In the genomic region with DNA sequence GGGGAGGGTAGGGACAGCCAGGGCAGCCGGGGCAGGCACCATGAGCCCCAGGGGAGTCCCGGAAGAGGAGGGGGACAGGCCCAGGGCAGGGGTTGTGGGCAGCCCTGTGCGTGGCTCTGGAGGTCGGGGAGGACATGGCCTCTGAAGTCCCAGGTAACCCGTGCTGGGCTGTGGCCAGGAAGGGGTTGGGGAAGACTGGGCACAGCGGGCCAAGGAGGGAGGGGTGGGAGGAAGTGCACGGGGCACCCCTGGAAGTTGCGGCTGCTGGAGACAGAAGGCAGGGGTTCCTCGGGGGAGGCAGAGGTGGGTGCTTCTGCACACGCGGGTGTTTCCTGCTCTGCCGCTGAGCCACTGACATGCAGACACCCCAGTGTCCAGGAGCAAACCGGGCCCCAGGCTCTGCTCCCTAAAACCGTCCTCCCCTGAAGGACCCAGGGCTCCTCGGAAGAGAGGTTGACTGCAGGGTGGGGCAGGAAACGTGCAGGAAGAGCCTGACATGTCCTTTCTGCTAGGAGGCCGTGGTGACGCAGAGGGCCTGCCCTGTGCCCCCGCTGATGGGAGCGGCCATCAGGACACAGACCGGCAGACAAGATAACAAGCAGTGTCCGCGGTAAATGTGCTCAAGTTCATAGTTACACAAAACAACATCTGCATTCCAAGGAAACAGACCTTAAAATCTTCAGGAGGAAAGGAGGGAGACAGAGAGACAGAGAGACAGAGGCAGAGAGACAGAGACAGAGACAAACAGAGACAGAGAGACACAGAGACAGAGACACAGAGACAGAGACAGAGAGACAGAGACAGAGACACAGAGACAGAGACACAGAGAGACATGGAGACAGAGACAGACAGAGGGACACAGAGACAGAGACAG, we compare ENCODE assay signal across 11 cellular contexts. TPM values are rescaled to one million over a fixed set of nuclear protein-coding genes. Genes with fewer than 3 reads are reported as not detected.
DNase-seq lines count a peak whose midpoint lies in the region; ATAC-seq and TF ChIP-seq lines count a peak whose summit lies in the region.
"Had no signal": no experiment of that assay in that cellular context is flagged by ENCODE, and none has a peak within 500 bp of the region (broad histone marks: within the 10 kb centered on the region; RNA-seq: fewer than 3 reads in every experiment).

No MANE protein-coding gene starts in this region.

- H3K27ac ChIP-seq in right lobe of liver, result peak overlapping the region; percentile 40 to 53 (median 51)
- peak overlapping the region in 1 of 4 donors; percentile 22 for H3K27ac ChIP-seq in sigmoid colon

- 42% methylated on average over 13 of the region's 23 CpGs for WGBS in right lobe of liver (ENCODE audit: insufficient coverage, low coverage, low lambda C conversion rate, missing lambda C conversion rate)
- 23% methylated on average over 23 of the region's 23 CpGs for WGBS in sigmoid colon, 2 donors

- no peak for TF ChIP-seq EP300 in sigmoid colon (IDR thresholded peaks at IDR 0.05)

- peak overlapping the region; percentile 88 for H3K27ac Mint-ChIP-seq in activated naive CD8-positive, alpha-beta T cell
- peak overlapping the region; percentile 19 for H3K27ac Mint-ChIP-seq in type B pancreatic cell

- H3K4me1 ChIP-seq in right lobe of liver, result peaks cover 0 to 4% (median 0%) of the 10 kb centered on the region in 4 donors
- H3K4me1 ChIP-seq in sigmoid colon, result no peaks in the 10 kb centered on the region

- no peaks in the 10 kb centered on the region for H3K36me3 Mint-ChIP-seq in activated naive CD8-positive, alpha-beta T cell
- no peaks in the 10 kb centered on the region for H3K36me3 Mint-ChIP-seq in type B pancreatic cell

- H3K9me3 ChIP-seq in right lobe of liver (no peaks in the 10 kb centered on the region), sigmoid colon (no peaks in the 10 kb centered on the region)

- H3K27me3 ChIP-seq in right lobe of liver (no peaks in the 10 kb centered on the region), sigmoid colon (no peaks in the 10 kb centered on the region)

- peak overlapping the region; percentile 85 for H3K4me3 Mint-ChIP-seq in activated naive CD8-positive, alpha-beta T cell
- H3K4me3 Mint-ChIP-seq in type B pancreatic cell, result peak overlapping the region; percentile 24

- H3K4me3 ChIP-seq in right lobe of liver (no peak overlapping the region), sigmoid colon (no peak overlapping the region)

- TF ChIP-seq POLR2A in right lobe of liver (IDR thresholded peaks at IDR 0.05) (no peak), sigmoid colon (IDR thresholded peaks at IDR 0.05) (no peak)

- no peaks in the 10 kb centered on the region for H3K27me3 Mint-ChIP-seq in activated naive CD8-positive, alpha-beta T cell
- peaks cover 9% of the 10 kb centered on the region for H3K27me3 Mint-ChIP-seq in type B pancreatic cell

- peak; percentile 54 to 68 for ATAC-seq in activated CD4-positive, CD25-positive, alpha-beta regulatory T cell treated with anti-CD3 and anti-CD28 coated beads, Interleukin-2, amount 50 U/mL, for 24 hours
- ATAC-seq in right lobe of liver (peak; percentile 56 to 72 (median 64)), GM21786 (IDR thresholded peaks at IDR 0.05; ENCODE audit: unreplicated experiment) (no peak)

- H3K9me3 Mint-ChIP-seq in activated naive CD8-positive, alpha-beta T cell (ENCODE audit: low read depth), result no peaks in the 10 kb centered on the region
- H3K9me3 Mint-ChIP-seq in type B pancreatic cell, result no peaks in the 10 kb centered on the region

- H3K36me3 ChIP-seq in right lobe of liver (no peaks in the 10 kb centered on the region), sigmoid colon (no peaks in the 10 kb centered on the region)

- peaks cover 55% of the 10 kb centered on the region for H3K4me1 Mint-ChIP-seq in activated naive CD8-positive, alpha-beta T cell (ENCODE audit: low read depth)
- peaks cover 18% of the 10 kb centered on the region for H3K4me1 Mint-ChIP-seq in type B pancreatic cell (ENCODE audit: unreplicated experiment)

- TF ChIP-seq CTCF in right lobe of liver (IDR thresholded peaks at IDR 0.05), result no peak
- no peak for TF ChIP-seq CTCF in type B pancreatic cell (conservative IDR thresholded peaks at IDR 0.05)
- no peak for TF ChIP-seq CTCF in sigmoid colon (IDR thresholded peaks at IDR 0.05)

- no peak for DNase-seq in activated CD4-positive, CD25-positive, alpha-beta regulatory T cell treated with anti-CD3 and anti-CD28 coated beads, Interleukin-2, amount 50 U/mL, for 72 hours
- DNase-seq in right lobe of liver (peak in 2 of 3 donors; percentile 72 to 85), type B pancreatic cell (ENCODE audit: extremely low spot score, unreplicated experiment) (no peak), HT-29 (ENCODE audit: low spot score) (no peak), sigmoid colon (no peak)
- DNase-seq: amniotic stem cell, NCI-H1417 had no signal

- intact Hi-C loops in right lobe of liver (cut with DNase I) (no loop called here), sigmoid colon (cut with DNase I) (no loop called here)

RNA-seq across cellular contexts. Expression of a gene that starts 5.7 kb away (rescaled TPM):
- total RNA-seq in right lobe of liver, result 1 to 10 TPM in 2 of 6 experiments, under 1 TPM in 1, not detected in 3; 0.31 to 1.9 (median 1.1) TPM
- total RNA-seq in type B pancreatic cell (ENCODE audit: low replicate concordance), result 1.7 and 3.9 TPM in 2 replicates
- 4.6 and 17.2 TPM in 2 replicates for total RNA-seq in HT-29 (2014; rRNA removed; shearing (Covaris generic))
- not detected for total RNA-seq in sigmoid colon
- 1 to 10 TPM in 2 of 3 donors, not detected in 1; 1.7 to 2.4 TPM for polyA plus RNA-seq in sigmoid colon

RNA-seq across cellular contexts. Expression of a gene that starts 8.4 kb away (rescaled TPM):
- total RNA-seq in right lobe of liver (10 to 100 TPM in 3 of 6 experiments, 1 to 10 TPM in 3; 2.3 to 20.6 (median 8.8) TPM), type B pancreatic cell (ENCODE audit: low replicate concordance) (0.50 and 0.53 TPM in 2 replicates), sigmoid colon (10 to 100 TPM in 2 of 4 donors, 1 to 10 TPM in 2; 8.7 to 32.7 (median 12.4) TPM)
- total RNA-seq in HT-29 (2014; rRNA removed; shearing (Covaris generic)), result 0.05 and 0.60 TPM in 2 replicates
- 10 to 100 TPM; 46.0 to 80.2 (median 55.9) TPM for polyA plus RNA-seq in sigmoid colon

RNA-seq across cellular contexts. Expression of a gene that starts 9.7 kb away (rescaled TPM):
- total RNA-seq in right lobe of liver, result under 1 TPM in 1 of 6 experiments, not detected in 5; 0.68 TPM
- total RNA-seq in type B pancreatic cell (ENCODE audit: low replicate concordance), result 4.5 and 7.9 TPM in 2 replicates
- 59.9 and 63.4 TPM in 2 replicates for total RNA-seq in HT-29 (2014; rRNA removed; shearing (Covaris generic))
- total RNA-seq in sigmoid colon, result not detected
- polyA plus RNA-seq in sigmoid colon, result 1 to 10 TPM in 2 of 3 donors, not detected in 1; 1.8 to 5.4 TPM
- total RNA-seq: mononuclear cell had no signal

RNA-seq across cellular contexts. Expression of a gene that starts 47.2 kb away (rescaled TPM):
- total RNA-seq in right lobe of liver (not detected), type B pancreatic cell (ENCODE audit: low replicate concordance) (not detected in 2 replicates), sigmoid colon (not detected)
- total RNA-seq in HT-29 (2014; rRNA removed; shearing (Covaris generic)), result not detected in 2 replicates
- polyA plus RNA-seq in sigmoid colon, result under 1 TPM in 1 of 3 donors, not detected in 2; 0.13 TPM
- total RNA-seq: mononuclear cell had no signal

Comparison
In these comparisons a context has a peak if more than half of its experiments do, and no peak if none do; other contexts are left out.
1. DNase-seq: peak in right lobe of liver (2 of 3); none in activated CD4-positive, CD25-positive, alpha-beta regulatory T cell treated with anti-CD3 and anti-CD28 coated beads, Interleukin-2, amount 50 U/mL, for 72 hours (single experiment), type B pancreatic cell (single experiment), HT-29 (single experiment) and sigmoid colon (single experiment).